In the genomic region with DNA sequence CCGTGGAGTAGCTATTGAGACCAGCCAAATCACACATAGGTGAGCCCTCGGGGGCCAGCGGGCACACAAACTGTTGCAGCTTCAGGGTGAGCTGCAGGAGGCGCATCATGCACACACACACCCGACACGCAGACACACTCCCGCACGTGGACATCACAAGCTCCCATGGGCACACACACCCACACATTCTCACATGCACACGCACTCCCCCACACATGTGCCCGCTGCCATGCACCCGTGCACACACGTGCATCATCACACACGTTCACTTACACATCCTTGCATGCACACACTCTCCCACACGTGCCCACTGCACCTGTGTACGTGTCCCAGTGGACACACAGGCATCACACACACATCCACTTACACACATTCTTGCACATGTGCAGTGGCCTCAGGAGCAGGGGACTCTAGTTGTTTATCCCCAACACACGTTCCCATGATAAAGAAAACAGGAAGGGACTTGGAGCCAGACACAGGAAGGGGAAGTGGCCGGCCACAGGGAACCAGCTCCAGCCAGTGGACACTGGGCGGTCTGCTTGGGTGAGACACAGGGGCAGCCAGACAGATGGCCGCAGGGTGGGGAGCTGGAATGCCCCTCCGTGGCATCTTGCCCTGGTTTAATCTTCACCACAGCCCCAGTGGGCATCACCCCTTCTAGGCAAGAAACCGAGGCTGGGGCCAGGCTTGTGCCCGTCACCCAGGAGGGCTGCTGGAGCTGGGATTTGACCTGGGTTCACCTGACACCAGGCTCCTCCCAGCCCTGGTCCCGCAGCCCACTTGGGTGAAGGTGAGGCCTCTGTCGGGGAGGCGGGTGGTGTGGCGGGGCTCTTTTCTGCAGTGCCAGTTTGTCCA, we compare ENCODE assay signal across 13 cellular contexts. TPM values are rescaled to one million over a fixed set of nuclear protein-coding genes. Genes with fewer than 3 reads are reported as not detected.
DNase-seq lines count a peak whose midpoint lies in the region; ATAC-seq, FAIRE-seq and TF ChIP-seq lines count a peak whose summit lies in the region.
"Had no signal": no experiment of that assay in that cellular context is flagged by ENCODE, and none has a peak within 500 bp of the region (broad histone marks: within the 10 kb centered on the region; RNA-seq: fewer than 3 reads in every experiment).

No MANE protein-coding gene starts in this region.

- no peaks in the 10 kb centered on the region for H3K4me1 Mint-ChIP-seq in activated naive CD8-positive, alpha-beta T cell (ENCODE audit: low read depth)
- no peaks in the 10 kb centered on the region for H3K4me1 Mint-ChIP-seq in activated naive CD8-positive, alpha-beta T cell treated with anti-CD3 and anti-CD28 coated beads for 36 hours

- ATAC-seq in Right ventricle myocardium inferior, result no peak

- H3K36me3 ChIP-seq in uterus, result no peaks in the 10 kb centered on the region
- no peaks in the 10 kb centered on the region for H3K36me3 ChIP-seq in small intestine (ENCODE audit: control insufficient read depth in 2 of 2, insufficient read depth in 2 of 2, low read length in 2 of 2)

- H3K9me3 Mint-ChIP-seq in activated naive CD8-positive, alpha-beta T cell (ENCODE audit: low read depth), result no peaks in the 10 kb centered on the region
- no peaks in the 10 kb centered on the region for H3K9me3 Mint-ChIP-seq in activated naive CD8-positive, alpha-beta T cell treated with anti-CD3 and anti-CD28 coated beads for 36 hours
- H3K9me3 Mint-ChIP-seq: T-helper 1 cell treated with Interleukin-12 subunit alpha and Interleukin-12 subunit beta and Interleukin-4 antibody, amounts not matched to agents 30 μg/mL and 1 μg/mL, for 36 hours had no signal

- H3K27ac Mint-ChIP-seq in activated naive CD8-positive, alpha-beta T cell, result peak overlapping the region; percentile 10
- H3K27ac Mint-ChIP-seq in activated naive CD8-positive, alpha-beta T cell treated with anti-CD3 and anti-CD28 coated beads for 36 hours, result no peak overlapping the region
- H3K27ac Mint-ChIP-seq: T-helper 1 cell treated with Interleukin-12 subunit alpha and Interleukin-12 subunit beta and Interleukin-4 antibody, amounts not matched to agents 30 μg/mL and 1 μg/mL, for 36 hours had no signal

- no peak for TF ChIP-seq POLR2A in uterus (IDR thresholded peaks at IDR 0.05)

- peaks cover 0 to 7% of the 10 kb centered on the region in 2 donors for H3K4me1 ChIP-seq in uterus
- H3K4me1 ChIP-seq in small intestine (ENCODE audit: control insufficient read depth in 2 of 2, insufficient read depth in 1 of 2, low read depth in 1 of 2, low read length in 1 of 2), result no peaks in the 10 kb centered on the region

- H3K27ac ChIP-seq in uterus (no peak overlapping the region), small intestine (ENCODE audit: low read depth in 1 of 2, low read length in 1 of 2) (peak overlapping the region in 1 of 2 donors; percentile 56)
- H3K27ac ChIP-seq: epithelial cell of prostate, KMS-11 had no signal

- no peak overlapping the region for H3K4me3 Mint-ChIP-seq in activated naive CD8-positive, alpha-beta T cell
- H3K4me3 Mint-ChIP-seq in activated naive CD8-positive, alpha-beta T cell treated with anti-CD3 and anti-CD28 coated beads for 36 hours, result no peak overlapping the region
- H3K4me3 Mint-ChIP-seq: T-helper 1 cell treated with Interleukin-12 subunit alpha and Interleukin-12 subunit beta and Interleukin-4 antibody, amounts not matched to agents 30 μg/mL and 1 μg/mL, for 36 hours had no signal

- H3K27me3 ChIP-seq in uterus, result no peaks in the 10 kb centered on the region
- no peaks in the 10 kb centered on the region for H3K27me3 ChIP-seq in small intestine (ENCODE audit: control insufficient read depth in 2 of 2, insufficient read depth in 2 of 2, low read length in 2 of 2)

- no peak overlapping the region for H3K4me3 ChIP-seq in uterus
- H3K4me3 ChIP-seq in small intestine (ENCODE audit: low read depth in 1 of 2, low read length in 2 of 2), result no peak overlapping the region

- H3K36me3 Mint-ChIP-seq in activated naive CD8-positive, alpha-beta T cell, result no peaks in the 10 kb centered on the region
- no peaks in the 10 kb centered on the region for H3K36me3 Mint-ChIP-seq in activated naive CD8-positive, alpha-beta T cell treated with anti-CD3 and anti-CD28 coated beads for 36 hours

- 73 to 79% (median 74%) methylated on average over 25 to 26 of the region's 26 CpGs for WGBS in small intestine, 3 donors

- no peak for FAIRE-seq in small intestine (lab: Jason Lieb, UNC)
- FAIRE-seq: astrocyte had no signal

- TF ChIP-seq CTCF in uterus (IDR thresholded peaks at IDR 0.05), result no peak
- no peak for TF ChIP-seq CTCF in GM10266 (IDR thresholded peaks at IDR 0.05; ENCODE audit: control insufficient read depth, insufficient read depth, low read depth, missing control alignments)

- intact Hi-C loops in Right ventricle myocardium inferior (cut with DNase I) (no loop called here), uterus (cut with DNase I; ENCODE audit: low total_unique reads) (loop anchor here (5.0 kb wide), 1 partner anchor 59 kb away; the partner anchor contains the start of gene EML1)

- H3K27me3 Mint-ChIP-seq in activated naive CD8-positive, alpha-beta T cell, result peaks cover 22% of the 10 kb centered on the region
- H3K27me3 Mint-ChIP-seq in activated naive CD8-positive, alpha-beta T cell treated with anti-CD3 and anti-CD28 coated beads for 36 hours, result peaks cover 54% of the 10 kb centered on the region

- H3K9me3 ChIP-seq in uterus, result no peaks in the 10 kb centered on the region
- no peaks in the 10 kb centered on the region for H3K9me3 ChIP-seq in small intestine (ENCODE audit: control insufficient read depth, low read depth)

- no peak for DNase-seq in activated naive CD8-positive, alpha-beta T cell treated with anti-CD3 and anti-CD28 coated beads for 36 hours
- peak; percentile 70 for DNase-seq in Right ventricle myocardium inferior (ENCODE audit: missing footprints)
- peak; percentile 41 for DNase-seq in mucosa of gallbladder (ENCODE audit: low spot score)
- DNase-seq in uterus, result peak; percentile 16 to 23
- no peak for DNase-seq in effector CD8-positive, alpha-beta T cell (lab: John Stamatoyannopoulos, UW)
- no peak for DNase-seq in small intestine
- DNase-seq in GM10266 (ENCODE audit: extremely low spot score), result no peak

RNA-seq across cellular contexts. Expression of gene CYP46A1, which starts 49.7 kb away (rescaled TPM):
- total RNA-seq in activated naive CD8-positive, alpha-beta T cell treated with anti-CD3 and anti-CD28 coated beads for 36 hours, result under 1 TPM; 0.16 to 0.18 TPM
- 2.2 TPM for total RNA-seq in Right ventricle myocardium inferior
- total RNA-seq in mucosa of gallbladder, result 1.8 TPM
- total RNA-seq in uterus, result 1 to 10 TPM in 2 of 4 donors, under 1 TPM in 2; 0.26 to 6.4 (median 1.7) TPM
- under 1 TPM in 1 of 3 donors, not detected in 2; 0.64 TPM for polyA plus RNA-seq in small intestine

RNA-seq across cellular contexts. Expression of gene EML1, which starts 59.4 kb away (rescaled TPM):
- total RNA-seq in activated naive CD8-positive, alpha-beta T cell treated with anti-CD3 and anti-CD28 coated beads for 36 hours, result 1 to 10 TPM in 1 of 2 experiments, under 1 TPM in 1; 0.36 to 1.0 TPM
- total RNA-seq in Right ventricle myocardium inferior, result 49.6 TPM
- total RNA-seq in mucosa of gallbladder, result 49.9 TPM
- total RNA-seq in uterus, result 100 to 1,000 TPM in 1 of 4 donors, 10 to 100 TPM in 3; 51.4 to 184 (median 84.4) TPM
- polyA plus RNA-seq in small intestine, result 1 to 10 TPM in 2 of 3 donors, under 1 TPM in 1; 0.22 to 5.9 (median 5.7) TPM
- total RNA-seq: OCI-LY7 had no signal

Comparison
In these comparisons a context has a peak if more than half of its experiments do, and no peak if none do; other contexts are left out.
1. DNase-seq: peak in Right ventricle myocardium inferior (single experiment), mucosa of gallbladder (single experiment) and uterus (2 of 2); none in activated naive CD8-positive, alpha-beta T cell treated with anti-CD3 and anti-CD28 coated beads for 36 hours (single experiment), effector CD8-positive, alpha-beta T cell (single experiment), small intestine (single experiment) and GM10266 (single experiment).
2. RNA of gene EML1, which starts 59.4 kb away (total RNA-seq): 51.4 to 184 TPM in uterus, 49.9 TPM in mucosa of gallbladder (single experiment) and 49.6 TPM in Right ventricle myocardium inferior (single experiment); 0.36 to 1.0 TPM in activated naive CD8-positive, alpha-beta T cell treated with anti-CD3 and anti-CD28 coated beads for 36 hours; every median in the first group is over 10 times any median in the second.